In the genomic region with DNA sequence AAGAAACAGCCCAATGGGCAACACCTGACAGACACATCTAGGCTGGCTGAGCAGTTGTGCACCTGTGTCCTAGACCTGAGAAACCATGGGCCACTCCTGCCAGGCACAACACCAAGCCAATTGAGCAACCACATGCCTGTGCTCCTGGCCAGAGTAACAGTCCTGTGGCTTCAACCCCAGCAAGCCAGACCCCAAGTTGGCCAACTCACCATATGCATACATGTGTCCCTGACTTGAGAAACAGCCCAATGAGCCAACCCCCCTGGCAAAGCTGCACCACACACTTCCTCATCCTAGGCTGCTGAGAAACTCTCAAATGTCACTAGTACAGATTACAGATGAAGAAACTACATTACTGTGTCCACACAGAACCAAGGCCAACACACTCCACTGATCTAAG, we compare ENCODE assay signal across 14 cellular contexts. TPM values are rescaled to one million over a fixed set of nuclear protein-coding genes. Genes with fewer than 3 reads are reported as not detected.
DNase-seq lines count a peak whose midpoint lies in the region; ATAC-seq and TF ChIP-seq lines count a peak whose summit lies in the region.
"Had no signal": no experiment of that assay in that cellular context is flagged by ENCODE, and none has a peak within 500 bp of the region (broad histone marks: within the 10 kb centered on the region; RNA-seq: fewer than 3 reads in every experiment).

No MANE protein-coding gene starts in this region.

- H3K27me3 ChIP-seq in cardiac muscle cell (no peaks in the 10 kb centered on the region), left ventricle myocardium inferior (ENCODE audit: low read depth) (no peaks in the 10 kb centered on the region)
- H3K27me3 ChIP-seq: ascending aorta, vagina had no signal

- ATAC-seq in HG03521 (IDR thresholded peaks at IDR 0.05; ENCODE audit: unreplicated experiment), result no peak
- ATAC-seq: PC-3 had no signal

- no peak overlapping the region for H3K4me3 ChIP-seq in cardiac muscle cell
- no peak overlapping the region for H3K4me3 ChIP-seq in left ventricle myocardium inferior
- H3K4me3 ChIP-seq in fibroblast of the aortic adventitia (ENCODE audit: low read depth, low read length), result no peak overlapping the region
- H3K4me3 ChIP-seq: ascending aorta, vagina had no signal

- peaks cover 20% of the 10 kb centered on the region for H3K4me1 ChIP-seq in cardiac muscle cell (ENCODE audit: low read depth)
- H3K4me1 ChIP-seq in left ventricle myocardium inferior, result peaks cover 56% of the 10 kb centered on the region

- TF ChIP-seq CTCF in cardiac muscle cell (IDR thresholded peaks at IDR 0.05; ENCODE audit: low read depth, low read length) (no peak), left ventricle myocardium inferior (IDR thresholded peaks at IDR 0.05; ENCODE audit: borderline replicate concordance) (no peak), fibroblast of the aortic adventitia (IDR thresholded peaks at IDR 0.05; ENCODE audit: insufficient read depth, low read length) (no peak)

- H3K36me3 ChIP-seq in cardiac muscle cell (no peaks in the 10 kb centered on the region), left ventricle myocardium inferior (no peaks in the 10 kb centered on the region)
- H3K36me3 ChIP-seq: ascending aorta, vagina had no signal

- H3K27ac ChIP-seq in cardiac muscle cell, result peak overlapping the region; percentile 41
- no peak overlapping the region for H3K27ac ChIP-seq in left ventricle myocardium inferior (replicated peaks)
- H3K27ac ChIP-seq: ascending aorta, vagina had no signal

- DNase-seq in cardiac muscle cell (ENCODE audit: low read depth in 1 of 2, low spot score in 1 of 2), result no peak
- no peak for DNase-seq in left ventricle myocardium inferior
- DNase-seq in OCI-M1 (lab: John Stamatoyannopoulos, UW), result peak; percentile 61
- peak; percentile 20 for DNase-seq in fibroblast of the aortic adventitia (ENCODE audit: low read depth)
- no peak for DNase-seq in HCEC 1CT
- DNase-seq in SW480 (ENCODE audit: low spot score), result no peak
- no peak for DNase-seq in NCI-H2081 treated with DMSO at 0.1 percent for 48 hours (lab: John Stamatoyannopoulos, UW)
- DNase-seq: activated CD4-positive, alpha-beta T cell treated with anti-CD3 and anti-CD28 coated beads, Interleukin-2, amount 50 U/mL, for 1 hour; left cardiac atrium; NCI-H1048; PC-3 had no signal

- intact Hi-C loops in left ventricle myocardium inferior (cut with micrococcal nuclease), result no loop called here

- H3K9me3 ChIP-seq in cardiac muscle cell (ENCODE audit: low read depth) (no peaks in the 10 kb centered on the region), left ventricle myocardium inferior (replicated peaks) (peaks cover 14% of the 10 kb centered on the region)
- H3K9me3 ChIP-seq: vagina had no signal

RNA-seq across cellular contexts. Expression of a gene that starts 36.6 kb away (rescaled TPM):
- 67.6 and 94.5 TPM in 2 replicates for total RNA-seq in cardiac muscle cell
- polyA plus RNA-seq in cardiac muscle cell, result 42.4 and 54.9 TPM in 2 replicates
- total RNA-seq in left ventricle myocardium inferior, result 50.0 TPM
- 130 and 147 TPM in 2 replicates for total RNA-seq in fibroblast of the aortic adventitia (ENCODE audit: low replicate concordance)

Comparison
In these comparisons a context has a peak if more than half of its experiments do, and no peak if none do; other contexts are left out.
1. DNase-seq: peak in OCI-M1 (single experiment) and fibroblast of the aortic adventitia (single experiment); none in cardiac muscle cell (0 of 2), left ventricle myocardium inferior (single experiment), HCEC 1CT (single experiment), SW480 (single experiment) and NCI-H2081 treated with DMSO at 0.1 percent for 48 hours (single experiment).